In genomic region chr4:126776361-126776760, GRCh38 we compare ENCODE assay signal across 17 cellular contexts.
DNase-seq lines count a peak whose midpoint lies in the region; ATAC-seq and TF ChIP-seq lines count a peak whose summit lies in the region.
"Had no signal": no experiment of that assay in that cellular context is flagged by ENCODE, and none has a peak within 500 bp of the region (broad histone marks: within the 10 kb centered on the region; RNA-seq: fewer than 3 reads in every experiment).

No MANE protein-coding gene starts in this region.

- in situ Hi-C loops in mammary epithelial cell (cut with MboI; ENCODE audit: low sequenced_read_pairs in 2 of 2), result no loop called here

- H3K36me3 Mint-ChIP-seq in activated CD4-positive, alpha-beta T cell treated with anti-CD3 and anti-CD28 coated beads, Interleukin-2, amount 10 ng/mL, durations not matched to agents 7 days and 5 days (ENCODE audit: low read depth), result no peaks in the 10 kb centered on the region

- no peaks in the 10 kb centered on the region for H3K27me3 ChIP-seq in mammary epithelial cell (ENCODE audit: insufficient read depth, low read length)
- no peaks in the 10 kb centered on the region for H3K27me3 ChIP-seq in neuronal stem cell (ENCODE audit: control insufficient read depth in 3 of 3, insufficient read depth in 3 of 3, low read depth in 1 of 3, low read length in 3 of 3)
- H3K27me3 ChIP-seq in lower lobe of right lung (ENCODE audit: low read depth), result no peaks in the 10 kb centered on the region
- H3K27me3 ChIP-seq: SJCRH30 had no signal

- no peaks in the 10 kb centered on the region for H4K20me1 ChIP-seq in mammary epithelial cell (ENCODE audit: insufficient read depth, low read length)

- no peak overlapping the region for H3K18ac ChIP-seq in neuronal stem cell (ENCODE audit: low read length)

- no peaks in the 10 kb centered on the region for H3K79me1 ChIP-seq in neuronal stem cell (ENCODE audit: low read depth, low read length)

- ATAC-seq in lower lobe of right lung (no peak), HG03108 (IDR thresholded peaks at IDR 0.05; ENCODE audit: unreplicated experiment) (no peak)
- ATAC-seq: A549 had no signal

- no peak overlapping the region for H3K9ac ChIP-seq in mammary epithelial cell (ENCODE audit: insufficient read depth, low read length)
- no peak overlapping the region for H3K9ac ChIP-seq in neuronal stem cell (ENCODE audit: low read depth, low read length, poor library complexity)

- H3K9me3 ChIP-seq in mammary epithelial cell (replicated peaks; ENCODE audit: insufficient read depth, low read length) (no peaks in the 10 kb centered on the region), neuronal stem cell (replicated peaks in 1 of 2; ENCODE audit: control insufficient read depth in 2 of 2, insufficient read depth in 1 of 2, low read depth in 1 of 2, low read length in 2 of 2) (no peaks in the 10 kb centered on the region), lower lobe of right lung (no peaks in the 10 kb centered on the region)
- H3K9me3 ChIP-seq: A549 had no signal

- no peak overlapping the region for H3K14ac ChIP-seq in neuronal stem cell (ENCODE audit: low read length)

- peaks cover 5% of the 10 kb centered on the region for H3K4me1 ChIP-seq in mammary epithelial cell (ENCODE audit: insufficient read depth, low read length)
- H3K4me1 ChIP-seq in neuronal stem cell (ENCODE audit: control insufficient read depth in 2 of 2, insufficient read depth in 1 of 2, low read depth in 1 of 2, low read length in 2 of 2), result no peaks in the 10 kb centered on the region
- H3K4me1 ChIP-seq in lower lobe of right lung, result no peaks in the 10 kb centered on the region
- H3K4me1 ChIP-seq: A549 had no signal

- H3K23ac ChIP-seq in neuronal stem cell (ENCODE audit: low read depth, low read length, poor library complexity), result no peak overlapping the region

- no peak overlapping the region for H4K8ac ChIP-seq in neuronal stem cell (ENCODE audit: low read depth, low read length)

- H3K4me3 ChIP-seq in mammary epithelial cell (replicated peaks in 1 of 3; ENCODE audit: insufficient read depth in 1 of 3, low read depth in 2 of 3, low read length in 3 of 3) (no peak overlapping the region), neuronal stem cell (ENCODE audit: low read length in 2 of 2) (no peak overlapping the region), lower lobe of right lung (no peak overlapping the region)
- H3K4me3 ChIP-seq: A549, SJCRH30 had no signal

- no peaks in the 10 kb centered on the region for H3K36me3 ChIP-seq in mammary epithelial cell (ENCODE audit: insufficient read depth, low read length)
- H3K36me3 ChIP-seq in neuronal stem cell (replicated peaks in 1 of 2; ENCODE audit: control insufficient read depth in 2 of 2, insufficient read depth in 2 of 2, low read length in 2 of 2), result no peaks in the 10 kb centered on the region
- no peaks in the 10 kb centered on the region for H3K36me3 ChIP-seq in lower lobe of right lung

- no peak overlapping the region for H2AK5ac ChIP-seq in neuronal stem cell (ENCODE audit: low read depth, low read length)

- TF ChIP-seq CTCF in mammary epithelial cell (conservative IDR thresholded peaks at IDR 0.05 in 1 of 2, IDR thresholded peaks at IDR 0.05 in 1 of 2; ENCODE audit: extremely low read depth in 1 of 2, insufficient read depth in 1 of 2, low read depth in 1 of 2, low read length in 2 of 2) (no peak), lower lobe of right lung (IDR thresholded peaks at IDR 0.05) (no peak)

- peaks cover 10% of the 10 kb centered on the region for H3K79me2 ChIP-seq in mammary epithelial cell (ENCODE audit: insufficient read depth, low read length)

- no peak overlapping the region for H2BK12ac ChIP-seq in neuronal stem cell (ENCODE audit: low read length)

- no peak overlapping the region for H2BK15ac ChIP-seq in neuronal stem cell (ENCODE audit: low read length)

- WGBS in mammary epithelial cell (ENCODE audit: low coverage, missing lambda C conversion rate), result 81% methylated on average over 3 of the region's 5 CpGs
- no CpG with 5 or more reads among the region's 5 CpGs for WGBS in neuronal stem cell (ENCODE audit: extremely low coverage in 2 of 2, insufficient read length in 2 of 2, insufficient replicate concordance in 1 of 2), 2 donors

- BruUV-seq in mammary epithelial cell (replicated peaks; lab: Mats Ljungman, UMichigan), result no TSS peak

- no peaks in the 10 kb centered on the region for H3K27me3 Mint-ChIP-seq in activated CD4-positive, alpha-beta T cell treated with anti-CD3 and anti-CD28 coated beads, Interleukin-2, amount 10 ng/mL, durations not matched to agents 7 days and 5 days

- POLR2A ChIA-PET in activated CD4-positive, alpha-beta T cell treated with anti-CD3 and anti-CD28 coated beads, Interleukin-2, amount 10 ng/mL, durations not matched to agents 7 days and 5 days (lab: Charles Lee), result interaction anchor here (0.6 kb wide), 1 partner anchor 20 kb away, joined by 3 read pairs; no protein-coding TSS in a partner anchor

- H3K4ac ChIP-seq in neuronal stem cell (ENCODE audit: low read length), result no peak overlapping the region

- H2AFZ ChIP-seq in mammary epithelial cell (ENCODE audit: low read depth, low read length) (peak overlapping the region; percentile 19), neuronal stem cell (ENCODE audit: low read length) (peak overlapping the region; percentile 64)

- dilution Hi-C loops in mammary epithelial cell (cut with HindIII; ENCODE audit: low sequenced_read_pairs), result no loop called here

- CTCF ChIA-PET in mammary epithelial cell (lab: Charles Lee; ENCODE audit: low non-redundant PET), result no interaction called here
- CTCF ChIA-PET in activated CD4-positive, alpha-beta T cell treated with anti-CD3 and anti-CD28 coated beads, Interleukin-2, amount 10 ng/mL, durations not matched to agents 7 days and 5 days (lab: Charles Lee), result interaction anchor here (0.7 kb wide), 1 partner anchor 91 kb away, joined by 3 read pairs; no protein-coding TSS in a partner anchor

- intact Hi-C loops in mammary epithelial cell (cut with micrococcal nuclease) (loop anchor here (5.0 kb wide), 2 partner anchors 76 to 149 kb away; no protein-coding TSS in a partner anchor), lower lobe of right lung (cut with DNase I) (no loop called here)

- H3K9me3 Mint-ChIP-seq in activated CD4-positive, alpha-beta T cell treated with anti-CD3 and anti-CD28 coated beads, Interleukin-2, amount 10 ng/mL, durations not matched to agents 7 days and 5 days, result no peaks in the 10 kb centered on the region

- peak overlapping the region; percentile 16 for H3K4me2 ChIP-seq in mammary epithelial cell (ENCODE audit: insufficient read depth, low read depth, low read length)
- no peak overlapping the region for H3K4me2 ChIP-seq in neuronal stem cell (ENCODE audit: insufficient read depth, low read length, poor library complexity, severe bottlenecking)
- H3K4me2 ChIP-seq: A549 had no signal

- H3K4me3 Mint-ChIP-seq in activated CD4-positive, alpha-beta T cell treated with anti-CD3 and anti-CD28 coated beads, Interleukin-2, amount 10 ng/mL, durations not matched to agents 7 days and 5 days, result no peak overlapping the region

- no peak overlapping the region for H3K27ac Mint-ChIP-seq in activated CD4-positive, alpha-beta T cell treated with anti-CD3 and anti-CD28 coated beads, Interleukin-2, amount 10 ng/mL, durations not matched to agents 7 days and 5 days

- H2BK5ac ChIP-seq in neuronal stem cell (ENCODE audit: low read length), result no peak overlapping the region

- H3K4me1 Mint-ChIP-seq in activated CD4-positive, alpha-beta T cell treated with anti-CD3 and anti-CD28 coated beads, Interleukin-2, amount 10 ng/mL, durations not matched to agents 7 days and 5 days, result no peaks in the 10 kb centered on the region

- DNase-seq in EH (ENCODE audit: low read depth), result peak; percentile 18
- peak; percentile 41 for DNase-seq in OCI-M1 (lab: John Stamatoyannopoulos, UW)
- no peak for DNase-seq in mammary epithelial cell
- no peak for DNase-seq in neuronal stem cell (ENCODE audit: low spot score)
- no peak for DNase-seq in lower lobe of right lung
- no peak for DNase-seq in activated T-cell treated with anti-CD3 and anti-CD28 coated beads for 4 hours
- DNase-seq in activated CD4-positive, alpha-beta T cell treated with anti-CD3 and anti-CD28 coated beads, Interleukin-2, amount 10 ng/mL, durations not matched to agents 7 days and 5 days, result no peak
- DNase-seq: DMS 273 treated with DMSO at 0.1 percent for 48 hours; H7; Kasumi-1; NCI-H187 treated with DMSO at 0.1 percent for 48 hours; NCI-H526 treated with DMSO at 0.1 percent for 48 hours; NK-92 treated with Interleukin-12 subunit alpha and Interleukin-12 subunit beta, amount 100 ng/mL, for 24 hours; SJCRH30 had no signal

- no peak overlapping the region for H3K27ac ChIP-seq in mammary epithelial cell (ENCODE audit: insufficient read depth, low read depth, low read length)
- H3K27ac ChIP-seq in neuronal stem cell (replicated peaks; ENCODE audit: low read length), result no peak overlapping the region
- H3K27ac ChIP-seq in lower lobe of right lung, result no peak overlapping the region
- H3K27ac ChIP-seq: A549, C4-2B had no signal

- H4K91ac ChIP-seq in neuronal stem cell (ENCODE audit: low read depth, low read length, poor library complexity), result no peak overlapping the region

- H2BK120ac ChIP-seq in neuronal stem cell (ENCODE audit: low read depth, low read length), result no peak overlapping the region

Comparison
In these comparisons a context has a peak if more than half of its experiments do, and no peak if none do; other contexts are left out.
1. DNase-seq: peak in EH (single experiment) and OCI-M1 (single experiment); none in mammary epithelial cell (single experiment), neuronal stem cell (single experiment), lower lobe of right lung (single experiment), activated T-cell treated with anti-CD3 and anti-CD28 coated beads for 4 hours (single experiment) and activated CD4-positive, alpha-beta T cell treated with anti-CD3 and anti-CD28 coated beads, Interleukin-2, amount 10 ng/mL, durations not matched to agents 7 days and 5 days (single experiment).